ENCODE assay signal across 8 cellular contexts in the genomic region with DNA sequence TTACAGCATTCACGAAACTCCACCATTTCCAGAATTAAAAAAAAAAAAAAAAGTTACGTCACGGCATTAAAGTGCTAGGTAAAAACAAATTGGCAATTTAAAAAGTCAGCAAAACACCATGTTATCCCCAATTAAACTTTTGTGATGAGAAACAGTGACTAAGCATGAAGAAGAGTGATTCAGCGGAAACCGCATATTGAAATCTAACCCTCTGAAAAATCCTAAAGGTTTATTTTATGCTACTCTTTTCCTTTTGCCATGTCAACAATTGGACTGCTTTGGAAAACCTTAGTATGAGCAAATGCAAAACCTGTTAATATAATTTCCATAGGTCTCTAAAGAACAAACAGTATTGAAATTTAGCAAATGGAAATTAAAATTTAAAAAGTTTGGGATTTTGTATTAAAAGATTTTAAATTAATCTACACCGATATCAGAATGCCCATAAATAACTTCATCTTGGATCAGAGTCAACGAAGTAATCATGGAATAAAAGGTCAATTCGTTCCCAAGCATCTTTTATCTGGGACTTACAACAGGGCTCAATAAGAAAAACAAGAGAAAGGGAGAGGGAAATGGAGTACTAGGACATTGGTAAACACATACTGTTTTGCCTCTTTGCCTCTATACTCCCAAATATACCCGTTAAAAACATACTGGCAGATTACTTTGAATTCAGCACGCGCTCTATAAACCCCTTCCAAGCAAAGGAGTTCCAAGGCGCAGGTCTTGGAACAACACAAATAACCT. TPM values are rescaled to one million over a fixed set of nuclear protein-coding genes. Genes with fewer than 3 reads are reported as not detected.
DNase-seq lines count a peak whose midpoint lies in the region; ATAC-seq and TF ChIP-seq lines count a peak whose summit lies in the region.

No MANE protein-coding gene starts in this region.

- no peak for TF ChIP-seq POLR2A in testis (IDR thresholded peaks at IDR 0.05)

- H3K4me3 ChIP-seq in AG04449 (ENCODE audit: low read depth, low read length) = peak overlapping the region; percentile 79
- peak overlapping the region; percentile 67 for H3K4me3 ChIP-seq in GM12875 (ENCODE audit: low read depth, low read length)
- peak overlapping the region; percentile 76 to 83 for H3K4me3 ChIP-seq in testis

- POLR2A ChIA-PET in AG04449 (lab: Yijun Ruan, JAX) = no interaction called here

- H3K4me3 Mint-ChIP-seq in brain = peak overlapping the region; percentile 86 to 91 (median 88)

- no peaks in the 10 kb centered on the region for H3K36me3 ChIP-seq in testis (ENCODE audit: low read depth, missing control alignments)

- DNase-seq in AG04449 (ENCODE audit: low read depth, low spot score) = no peak
- peak; percentile 5 for DNase-seq in NCI-H226
- peak; percentile 55 for DNase-seq in left kidney (ENCODE audit: low read depth, low spot score)
- DNase-seq in testis = no peak
- DNase-seq in NCI-H1930 (lab: John Stamatoyannopoulos, UW) = no peak

- H3K4me1 Mint-ChIP-seq in brain = peaks cover 73% of the 10 kb centered on the region

- no peaks in the 10 kb centered on the region for H3K27me3 ChIP-seq in testis

- peak overlapping the region; percentile 64 to 95 (median 88) for H3K27ac Mint-ChIP-seq in brain

- H3K9me3 Mint-ChIP-seq in brain = peaks cover 0 to 3% (median under 1%) of the 10 kb centered on the region in 5 experiments

- intact Hi-C loops in testis (cut with DNase I; ENCODE audit: low total_unique reads) = no loop called here

- 8 to 10% methylated on average over 12 of the region's 12 CpGs for WGBS in testis, 2 donors

- TF ChIP-seq CTCF in AG04449 (IDR thresholded peaks at IDR 0.05; ENCODE audit: insufficient read depth, low read length, missing control alignments) = no peak
- TF ChIP-seq CTCF in GM12875 (IDR thresholded peaks at IDR 0.05; ENCODE audit: borderline replicate concordance, insufficient read depth, low read depth, low read length) = no peak
- TF ChIP-seq CTCF in brain (conservative IDR thresholded peaks at IDR 0.05) = no peak
- no peak for TF ChIP-seq CTCF in testis (IDR thresholded peaks at IDR 0.05)

- CTCF ChIA-PET in AG04449 (lab: Yijun Ruan, JAX) = interaction anchor here (0.6 to 1.0 kb wide), 2 partner anchors 76 to 732 kb away, joined by 3 read pairs; no protein-coding TSS in a partner anchor

- peaks cover 10% of the 10 kb centered on the region for H3K27me3 Mint-ChIP-seq in brain

- no peaks in the 10 kb centered on the region for H3K9me3 ChIP-seq in testis

- H3K36me3 Mint-ChIP-seq in brain = peaks cover 15% of the 10 kb centered on the region

- ATAC-seq in GM18867 (IDR thresholded peaks at IDR 0.05; ENCODE audit: unreplicated experiment) = no peak

- peak overlapping the region; percentile 93 to 95 for H3K27ac ChIP-seq in testis

- peaks cover 20% of the 10 kb centered on the region for H3K4me1 ChIP-seq in testis

RNA-seq across cellular contexts. Expression of a gene that starts 1.1 kb away (rescaled TPM):
- 2.1 TPM for polyA plus RNA-seq in brain (ENCODE audit: insufficient read depth, low read depth, low replicate concordance)
- total RNA-seq in testis = 10 to 100 TPM; 10.8 to 13.4 TPM
- polyA plus RNA-seq in testis (ENCODE audit: insufficient read depth, low read depth, low replicate concordance) = 11.6 TPM

Comparison
In these comparisons a context has a peak if more than half of its experiments do, and no peak if none do; other contexts are left out.
1. DNase-seq: peak in NCI-H226 (single experiment) and left kidney (single experiment); none in AG04449 (single experiment), testis (single experiment) and NCI-H1930 (0 of 2).
2. Peak in every context shown above with its lines, with median percentiles within 50 percentile points of each other: H3K4me3 ChIP-seq.